Comparison of ENCODE assay signal across 20 cellular contexts in the genomic region with DNA sequence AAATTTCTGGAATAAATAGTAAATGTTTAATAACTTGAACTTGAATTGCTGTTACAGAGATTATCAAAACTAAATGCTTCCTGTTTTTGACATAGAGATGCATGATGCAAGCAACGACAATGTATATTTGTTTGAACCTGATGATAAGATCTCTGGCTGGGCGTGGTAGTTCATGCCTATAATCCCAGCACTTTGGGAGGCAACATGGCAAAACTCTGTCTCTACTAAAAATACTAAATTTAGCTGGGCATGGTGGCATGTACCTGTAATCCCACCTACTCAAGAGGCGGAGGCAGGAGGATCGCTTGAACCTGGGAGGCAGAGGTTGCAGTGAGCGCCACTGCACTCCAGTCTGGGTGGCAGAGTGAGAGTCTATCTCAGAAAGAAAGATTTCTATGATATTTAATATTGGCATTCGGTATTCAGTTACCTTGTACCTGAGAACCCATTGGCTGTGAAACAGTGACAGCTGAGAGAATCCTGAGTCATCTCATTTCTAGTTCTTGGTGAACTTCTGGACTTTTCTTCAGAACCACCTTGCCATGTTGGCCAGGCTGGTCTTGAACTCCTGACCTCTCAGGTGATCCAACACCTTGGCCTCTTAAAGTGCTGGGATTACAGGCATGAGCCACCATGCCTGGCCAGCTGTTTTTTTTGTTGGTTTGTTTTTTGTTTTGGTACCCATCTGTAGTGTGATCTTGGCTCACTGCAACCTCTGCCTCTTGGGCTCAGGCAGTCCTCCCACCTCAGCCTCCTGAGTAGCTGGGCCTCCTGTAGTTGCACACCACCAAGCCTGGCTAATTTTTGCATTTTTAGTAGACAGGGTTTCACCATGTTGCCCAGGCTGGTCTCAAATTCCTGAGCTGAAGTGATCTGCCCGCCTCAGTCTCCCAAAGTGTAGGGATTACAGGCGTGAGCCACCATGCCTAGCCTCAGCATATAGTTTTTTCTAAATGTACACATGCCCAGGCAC. TPM values are rescaled to one million over a fixed set of nuclear protein-coding genes. Genes with fewer than 3 reads are reported as not detected.
DNase-seq lines count a peak whose midpoint lies in the region; ATAC-seq and TF ChIP-seq lines count a peak whose summit lies in the region.
"Had no signal": no experiment of that assay in that cellular context is flagged by ENCODE, and none has a peak within 500 bp of the region (broad histone marks: within the 10 kb centered on the region; RNA-seq: fewer than 3 reads in every experiment).

No MANE protein-coding gene starts in this region.

- intact Hi-C loops in dorsolateral prefrontal cortex (cut with DNase I), result no loop called here

- H3K27me3 ChIP-seq in osteoblast (ENCODE audit: insufficient read depth, low read length), result no peaks in the 10 kb centered on the region
- H3K27me3 ChIP-seq in dorsolateral prefrontal cortex, result no peaks in the 10 kb centered on the region
- H3K27me3 ChIP-seq: Peyer's patch had no signal

- no peak for ATAC-seq in activated T-cell treated with anti-CD3 and anti-CD28 coated beads, Interleukin-2, amount 50 U/mL, for 4 hours
- peak in 1 of 2 donors; percentile 14 for ATAC-seq in activated T-cell treated with anti-CD3 and anti-CD28 coated beads, Interleukin-2, amount 50 U/mL, for 72 hours (replicated peaks in 1 of 2)

- H3K36me3 Mint-ChIP-seq in activated T-cell treated with anti-CD3 and anti-CD28 coated beads, Interleukin-2, amount 50 U/mL, for 4 hours (ENCODE audit: insufficient read depth), result peaks cover 70% of the 10 kb centered on the region
- peaks cover 10 to 62% of the 10 kb centered on the region in 2 donors for H3K36me3 Mint-ChIP-seq in activated T-cell treated with anti-CD3 and anti-CD28 coated beads, Interleukin-2, amount 50 U/mL, for 72 hours (ENCODE audit: insufficient read depth in 2 of 2)

- no peak overlapping the region for H3K4me3 ChIP-seq in osteoblast (ENCODE audit: insufficient read depth, low read length)
- H3K4me3 ChIP-seq in dorsolateral prefrontal cortex, result no peak overlapping the region
- H3K4me3 ChIP-seq: Peyer's patch, skin epidermis had no signal

- peak overlapping the region; percentile 40 for H3K4me2 ChIP-seq in osteoblast (ENCODE audit: insufficient read depth, low read length)

- no peak overlapping the region for H2AFZ ChIP-seq in osteoblast (ENCODE audit: low read length)

- H3K27me3 Mint-ChIP-seq in activated T-cell treated with anti-CD3 and anti-CD28 coated beads, Interleukin-2, amount 50 U/mL, for 4 hours (ENCODE audit: low read depth), result no peaks in the 10 kb centered on the region
- no peaks in the 10 kb centered on the region for H3K27me3 Mint-ChIP-seq in activated T-cell treated with anti-CD3 and anti-CD28 coated beads, Interleukin-2, amount 50 U/mL, for 72 hours (ENCODE audit: low read depth)

- no peak overlapping the region for H3K4me3 Mint-ChIP-seq in activated T-cell treated with anti-CD3 and anti-CD28 coated beads, Interleukin-2, amount 50 U/mL, for 4 hours
- H3K4me3 Mint-ChIP-seq in activated T-cell treated with anti-CD3 and anti-CD28 coated beads, Interleukin-2, amount 50 U/mL, for 72 hours, result no peak overlapping the region
- H3K4me3 Mint-ChIP-seq: H9, immature natural killer cell had no signal

- H4K20me1 ChIP-seq in osteoblast (ENCODE audit: insufficient read depth, low read length), result peaks cover 75% of the 10 kb centered on the region

- TF ChIP-seq CTCF in osteoblast (IDR thresholded peaks at IDR 0.05; ENCODE audit: extremely low read depth, low read depth, low read length) (no peak), dorsolateral prefrontal cortex (IDR thresholded peaks at IDR 0.05 in 54 of 56, conservative IDR thresholded peaks at IDR 0.05 in 2 of 56; ENCODE audit: low read depth in 1 of 56, partially characterized antibody in 56 of 56) (no peak)

- peak overlapping the region; percentile 48 for H3K27ac Mint-ChIP-seq in activated T-cell treated with anti-CD3 and anti-CD28 coated beads, Interleukin-2, amount 50 U/mL, for 72 hours

- DNase-seq in activated T-cell treated with anti-CD3 and anti-CD28 coated beads, Interleukin-2, amount 50 U/mL, for 1 hour, result peak; percentile 9
- DNase-seq in activated T-cell treated with anti-CD3 and anti-CD28 coated beads, Interleukin-2, amount 50 U/mL, for 4 hours, result no peak
- peak; percentile 30 for DNase-seq in NAMALWA (ENCODE audit: low spot score)
- DNase-seq in activated T-cell treated with anti-CD3 and anti-CD28 coated beads, Interleukin-2, amount 50 U/mL, for 72 hours, result no peak
- no peak for DNase-seq in osteoblast (ENCODE audit: insufficient read length, low spot score, missing footprints)
- DNase-seq in DMS79 (lab: John Stamatoyannopoulos, UW), result no peak
- DNase-seq in COR-L47 (lab: John Stamatoyannopoulos, UW), result no peak
- DNase-seq in dorsolateral prefrontal cortex, result no peak
- DNase-seq: activated CD4-positive, alpha-beta T cell treated with anti-CD3 and anti-CD28 coated beads, Interleukin-2, amount 50 U/mL, for 1 hour; central memory CD4-positive, alpha-beta T cell; DMS153; H9; immature natural killer cell; mesendoderm; NCI-H2029; NCI-H69; Peyer's patch; stimulated activated naive CD4-positive, alpha-beta T cell treated with Interleukin-2 at 50 U/mL for 16 hours had no signal

- H3K4me1 Mint-ChIP-seq in activated T-cell treated with anti-CD3 and anti-CD28 coated beads, Interleukin-2, amount 50 U/mL, for 4 hours (ENCODE audit: low read depth), result peaks cover 33% of the 10 kb centered on the region
- H3K4me1 Mint-ChIP-seq in activated T-cell treated with anti-CD3 and anti-CD28 coated beads, Interleukin-2, amount 50 U/mL, for 72 hours (ENCODE audit: low read depth), result peaks cover 45% of the 10 kb centered on the region

- no peaks in the 10 kb centered on the region for H3K9me3 ChIP-seq in osteoblast (ENCODE audit: low read depth, low read length)
- H3K9me3 ChIP-seq: Peyer's patch had no signal

- H3K79me2 ChIP-seq in osteoblast (ENCODE audit: insufficient read depth, low read length), result peaks cover 61% of the 10 kb centered on the region

- peaks cover 91% of the 10 kb centered on the region for H3K36me3 ChIP-seq in osteoblast (ENCODE audit: insufficient read depth, low read length)

- peaks cover 34% of the 10 kb centered on the region for H3K4me1 ChIP-seq in osteoblast (ENCODE audit: insufficient read depth, low read length)

- peak overlapping the region; percentile 19 for H3K27ac ChIP-seq in osteoblast (ENCODE audit: low read depth, low read length)
- no peak overlapping the region for H3K27ac ChIP-seq in dorsolateral prefrontal cortex
- H3K27ac ChIP-seq: Peyer's patch, skin epidermis had no signal

- no peaks in the 10 kb centered on the region for H3K9me3 Mint-ChIP-seq in activated T-cell treated with anti-CD3 and anti-CD28 coated beads, Interleukin-2, amount 50 U/mL, for 4 hours
- H3K9me3 Mint-ChIP-seq in activated T-cell treated with anti-CD3 and anti-CD28 coated beads, Interleukin-2, amount 50 U/mL, for 72 hours, result no peaks in the 10 kb centered on the region
- H3K9me3 Mint-ChIP-seq: H9, immature natural killer cell had no signal

RNA-seq across cellular contexts. Expression of a gene that starts 10.0 kb away (rescaled TPM):
- 1 to 10 TPM in 2 of 3 donors, under 1 TPM in 1; 0.37 to 1.3 (median 1.0) TPM for total RNA-seq in activated T-cell treated with anti-CD3 and anti-CD28 coated beads, Interleukin-2, amount 50 U/mL, for 4 hours
- under 1 TPM; 0.12 to 0.17 TPM for total RNA-seq in activated T-cell treated with anti-CD3 and anti-CD28 coated beads, Interleukin-2, amount 50 U/mL, for 72 hours
- total RNA-seq in osteoblast, result under 0.01 and 0.29 TPM in 2 replicates
- 1 to 10 TPM in 87 of 120 experiments, under 1 TPM in 33; 0.32 to 3.2 (median 1.3) TPM for total RNA-seq in dorsolateral prefrontal cortex
- total RNA-seq: glomerular endothelial cell had no signal

RNA-seq across cellular contexts. Expression of a gene that starts 21.8 kb away (rescaled TPM):
- 1,000 to 10,000 TPM; 4,555 to 4,927 (median 4,895) TPM for total RNA-seq in activated T-cell treated with anti-CD3 and anti-CD28 coated beads, Interleukin-2, amount 50 U/mL, for 4 hours
- total RNA-seq in activated T-cell treated with anti-CD3 and anti-CD28 coated beads, Interleukin-2, amount 50 U/mL, for 72 hours, result 1,000 to 10,000 TPM; 2,044 to 2,227 TPM
- 1,126 and 1,271 TPM in 2 replicates for total RNA-seq in osteoblast
- total RNA-seq in dorsolateral prefrontal cortex, result 100 to 1,000 TPM; 162 to 384 (median 296) TPM

Comparison
In these comparisons a context has a peak if more than half of its experiments do, and no peak if none do; other contexts are left out.
1. DNase-seq: peak in activated T-cell treated with anti-CD3 and anti-CD28 coated beads, Interleukin-2, amount 50 U/mL, for 1 hour (single experiment) and NAMALWA (single experiment); none in activated T-cell treated with anti-CD3 and anti-CD28 coated beads, Interleukin-2, amount 50 U/mL, for 4 hours (single experiment), activated T-cell treated with anti-CD3 and anti-CD28 coated beads, Interleukin-2, amount 50 U/mL, for 72 hours (0 of 2), osteoblast (single experiment), DMS79 (single experiment), COR-L47 (single experiment) and dorsolateral prefrontal cortex (0 of 10).